ENCODE assay signal across 14 cellular contexts in genomic region chr17:31475378-31476162, GRCh38.
"Had no signal": no experiment of that assay in that cellular context is flagged by ENCODE, and none has a peak within 500 bp of the region (broad histone marks: within the 10 kb centered on the region; RNA-seq: fewer than 3 reads in every experiment).

No MANE protein-coding gene starts in this region.

- H3K9me3 ChIP-seq: left ventricle myocardium inferior, psoas muscle, sigmoid colon, suprapubic skin, upper lobe of left lung had no signal

- ATAC-seq: psoas muscle had no signal

- H3K9me3 Mint-ChIP-seq: activated B cell treated with CpG ODN at 0.5 μM for 24 hours; activated CD4-positive, alpha-beta T cell treated with anti-CD3 and anti-CD28 coated beads, Interleukin-2, amount 10 ng/mL, durations not matched to agents 24 days and 14 days; activated naive CD4-positive, alpha-beta T cell treated with anti-CD3 and anti-CD28 coated beads for 36 hours; T-helper 1 cell treated with Interleukin-12 subunit alpha and Interleukin-12 subunit beta and Interleukin-4 antibody, amounts not matched to agents 30 μg/mL and 1 μg/mL, for 36 hours had no signal

- H3K4me3 ChIP-seq: left ventricle myocardium inferior, psoas muscle, sigmoid colon, suprapubic skin, upper lobe of left lung had no signal

- H3K4me1 Mint-ChIP-seq: activated B cell treated with CpG ODN at 0.5 μM for 24 hours; activated CD4-positive, alpha-beta T cell treated with anti-CD3 and anti-CD28 coated beads, Interleukin-2, amount 10 ng/mL, durations not matched to agents 24 days and 14 days had no signal

- H3K4me1 ChIP-seq: psoas muscle, sigmoid colon, suprapubic skin had no signal

- H3K36me3 ChIP-seq: left ventricle myocardium inferior, sigmoid colon, suprapubic skin, upper lobe of left lung had no signal

- H3K27me3 ChIP-seq: upper lobe of left lung had no signal

- H3K27ac ChIP-seq: left ventricle myocardium inferior, psoas muscle, sigmoid colon, suprapubic skin, upper lobe of left lung had no signal

- H3K4me3 Mint-ChIP-seq: activated B cell treated with CpG ODN at 0.5 μM for 24 hours; activated CD4-positive, alpha-beta T cell treated with anti-CD3 and anti-CD28 coated beads, Interleukin-2, amount 10 ng/mL, durations not matched to agents 24 days and 14 days; activated naive CD4-positive, alpha-beta T cell treated with anti-CD3 and anti-CD28 coated beads for 36 hours; T-helper 1 cell treated with Interleukin-12 subunit alpha and Interleukin-12 subunit beta and Interleukin-4 antibody, amounts not matched to agents 30 μg/mL and 1 μg/mL, for 36 hours had no signal

- DNase-seq: activated B cell treated with CpG ODN at 0.5 μM for 24 hours; activated CD4-positive, alpha-beta T cell treated with anti-CD3 and anti-CD28 coated beads, Interleukin-2, amount 10 ng/mL, durations not matched to agents 24 days and 14 days; activated naive CD4-positive, alpha-beta T cell treated with anti-CD3 and anti-CD28 coated beads for 36 hours; caudate nucleus; cortex of kidney; effector memory CD4-positive, alpha-beta T cell; left ventricle myocardium inferior; psoas muscle; sigmoid colon; stimulated activated CD4-positive, alpha-beta T cell treated with anti-CD3 and anti-CD28 coated beads, Interleukin-12 subunit alpha, Interleukin-12 subunit beta, amount 100 ng/mL, for 4 hours; stimulated activated naive CD4-positive, alpha-beta T cell; upper lobe of left lung had no signal

- H3K27ac Mint-ChIP-seq: activated B cell treated with CpG ODN at 0.5 μM for 24 hours; activated CD4-positive, alpha-beta T cell treated with anti-CD3 and anti-CD28 coated beads, Interleukin-2, amount 10 ng/mL, durations not matched to agents 24 days and 14 days; activated naive CD4-positive, alpha-beta T cell treated with anti-CD3 and anti-CD28 coated beads for 36 hours; T-helper 1 cell treated with Interleukin-12 subunit alpha and Interleukin-12 subunit beta and Interleukin-4 antibody, amounts not matched to agents 30 μg/mL and 1 μg/mL, for 36 hours had no signal
